In the genomic region with DNA sequence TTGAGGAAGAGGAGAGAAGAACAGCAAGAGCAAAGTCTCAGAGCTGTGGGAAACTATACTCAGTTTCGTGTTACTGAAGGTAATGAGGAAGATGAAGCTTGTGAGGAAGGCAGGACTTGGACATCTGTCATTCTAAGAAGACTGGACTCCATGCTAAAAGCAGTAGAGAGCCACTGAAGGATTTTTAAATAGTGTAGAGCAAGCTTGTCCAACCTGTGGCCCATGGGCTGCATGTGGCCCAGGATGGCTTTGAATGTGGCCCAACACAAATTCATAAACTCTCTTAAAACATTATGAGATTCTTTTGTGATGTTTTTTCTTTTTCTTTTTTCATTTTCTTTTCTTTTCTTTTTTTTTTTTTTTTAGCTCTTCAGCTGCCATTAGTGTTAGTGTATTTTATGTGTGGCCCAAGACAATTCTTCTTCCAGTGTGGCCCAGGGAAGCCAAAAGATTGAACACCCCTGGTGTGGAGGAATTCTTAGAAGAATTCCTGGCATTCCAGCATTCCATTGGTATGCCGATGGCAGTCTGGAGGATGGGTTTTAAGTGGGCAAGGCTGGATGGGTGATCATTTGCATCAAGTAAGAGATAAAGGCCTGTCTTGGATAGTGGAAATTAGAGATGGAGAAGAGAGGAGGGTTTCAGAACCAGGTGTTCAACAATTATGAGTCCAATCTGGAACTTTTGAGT, we compare ENCODE assay signal across 1 cellular context.
TF ChIP-seq lines count a peak whose summit lies in the region.

No MANE protein-coding gene starts in this region.

TF ChIP-seq in IMR-90, 13 proteins besides CTCF, POLR2A, EP300 and RAD21 (continued from another document):
- no peak for TF ChIP-seq CHD1 (IDR thresholded peaks at IDR 0.05; ENCODE audit: low read depth, low read length)
- TF ChIP-seq MAFK (IDR thresholded peaks at IDR 0.05; ENCODE audit: low read depth, low read length) = no peak
- TF ChIP-seq BHLHE40 (IDR thresholded peaks at IDR 0.05; ENCODE audit: low read depth, low read length) = no peak
- TF ChIP-seq, protein P1, sequence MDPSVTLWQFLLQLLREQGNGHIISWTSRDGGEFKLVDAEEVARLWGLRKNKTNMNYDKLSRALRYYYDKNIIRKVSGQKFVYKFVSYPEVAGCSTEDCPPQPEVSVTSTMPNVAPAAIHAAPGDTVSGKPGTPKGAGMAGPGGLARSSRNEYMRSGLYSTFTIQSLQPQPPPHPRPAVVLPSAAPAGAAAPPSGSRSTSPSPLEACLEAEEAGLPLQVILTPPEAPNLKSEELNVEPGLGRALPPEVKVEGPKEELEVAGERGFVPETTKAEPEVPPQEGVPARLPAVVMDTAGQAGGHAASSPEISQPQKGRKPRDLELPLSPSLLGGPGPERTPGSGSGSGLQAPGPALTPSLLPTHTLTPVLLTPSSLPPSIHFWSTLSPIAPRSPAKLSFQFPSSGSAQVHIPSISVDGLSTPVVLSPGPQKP (IDR thresholded peaks at IDR 0.05; ENCODE audit: borderline replicate concordance, low read depth, low read length) = no peak
- TF ChIP-seq CEBPB (IDR thresholded peaks at IDR 0.05; ENCODE audit: low read depth, low read length) = no peak
- no peak for TF ChIP-seq SMC3 (IDR thresholded peaks at IDR 0.05; ENCODE audit: low read depth, low read length)
- TF ChIP-seq FOS (IDR thresholded peaks at IDR 0.05; ENCODE audit: low read depth, low read length) = no peak
- TF ChIP-seq NFE2L2 (IDR thresholded peaks at IDR 0.05; ENCODE audit: low read depth, low read length) = no peak
- no peak for TF ChIP-seq MAZ (IDR thresholded peaks at IDR 0.05; ENCODE audit: borderline replicate concordance, low read depth, low read length)
- TF ChIP-seq RFX5 (IDR thresholded peaks at IDR 0.05; ENCODE audit: low read depth, low read length) = no peak
- TF ChIP-seq MXI1 (IDR thresholded peaks at IDR 0.05; ENCODE audit: borderline replicate concordance, low read depth, low read length) = no peak
- TF ChIP-seq RCOR1 (IDR thresholded peaks at IDR 0.05; ENCODE audit: insufficient replicate concordance, low read length) = no peak
